11 cellular contexts compared by ENCODE assay signal in genomic region chr2:225274751-225275150, GRCh38.
DNase-seq lines count a peak whose midpoint lies in the region; ATAC-seq and TF ChIP-seq lines count a peak whose summit lies in the region.
"Had no signal": no experiment of that assay in that cellular context is flagged by ENCODE, and none has a peak within 500 bp of the region (broad histone marks: within the 10 kb centered on the region; RNA-seq: fewer than 3 reads in every experiment).

No MANE protein-coding gene starts in this region.

- peaks cover 66% of the 10 kb centered on the region for H3K4me1 ChIP-seq in DOHH2 (ENCODE audit: control insufficient read depth, low read length)

- DNase-seq in NCI-H2171 (lab: John Stamatoyannopoulos, UW) (peak; percentile 52), choroid plexus epithelial cell (ENCODE audit: low read depth) (peak; percentile 93), SIG-M5 (lab: John Stamatoyannopoulos, UW) (no peak), cortex of kidney (lab: John Stamatoyannopoulos, UW) (no peak)
- DNase-seq in activated naive CD8-positive, alpha-beta T cell treated with anti-CD3 and anti-CD28 coated beads for 36 hours = no peak
- DNase-seq in stimulated activated CD4-positive, alpha-beta T cell treated with anti-CD3 and anti-CD28 coated beads, Interleukin-4, amount 100 ng/mL, for 4 hours = no peak
- DNase-seq: activated CD8-positive, alpha-beta T cell treated with anti-CD3 and anti-CD28 coated beads, Interleukin-2, amount 10 ng/mL, durations not matched to agents 7 days and 5 days; DND-41 had no signal

- H3K27me3 ChIP-seq in DOHH2 (ENCODE audit: control insufficient read depth, low read length) = no peaks in the 10 kb centered on the region

- ATAC-seq in HG02759 (IDR thresholded peaks at IDR 0.05; ENCODE audit: unreplicated experiment) = peak; percentile 31
- ATAC-seq: activated CD8-positive, alpha-beta T cell treated with anti-CD3 and anti-CD28 coated beads, Interleukin-2, amount 10 ng/mL, durations not matched to agents 7 days and 5 days; GM23338 had no signal

- TF ChIP-seq CTCF in DOHH2 (IDR thresholded peaks at IDR 0.05; ENCODE audit: low read depth, low read length, poor library complexity, severe bottlenecking) (no peak), choroid plexus epithelial cell (conservative IDR thresholded peaks at IDR 0.05; ENCODE audit: low read depth, low read length) (no peak)

- no peaks in the 10 kb centered on the region for H3K79me2 ChIP-seq in DOHH2 (ENCODE audit: control insufficient read depth, low read length)

- no peaks in the 10 kb centered on the region for H3K27me3 Mint-ChIP-seq in activated naive CD8-positive, alpha-beta T cell treated with anti-CD3 and anti-CD28 coated beads for 36 hours

- H3K36me3 ChIP-seq in DOHH2 (ENCODE audit: control insufficient read depth, low read length) = no peaks in the 10 kb centered on the region

- peaks cover 4% of the 10 kb centered on the region for H3K4me1 Mint-ChIP-seq in activated naive CD8-positive, alpha-beta T cell treated with anti-CD3 and anti-CD28 coated beads for 36 hours
- H3K4me1 Mint-ChIP-seq: GM23338 had no signal

- H3F3A ChIP-seq in DOHH2 (ENCODE audit: control insufficient read depth, insufficient read depth) = peaks cover 4% of the 10 kb centered on the region; the same call in 1 of the 2 replicates

- no peak overlapping the region for H3K27ac Mint-ChIP-seq in activated naive CD8-positive, alpha-beta T cell treated with anti-CD3 and anti-CD28 coated beads for 36 hours
- H3K27ac Mint-ChIP-seq: activated CD8-positive, alpha-beta T cell treated with anti-CD3 and anti-CD28 coated beads, Interleukin-2, amount 10 ng/mL, durations not matched to agents 7 days and 5 days; GM23338 had no signal

- H3K4me2 ChIP-seq in DOHH2 (ENCODE audit: low read length) = peak overlapping the region; percentile 62
- H3K4me2 ChIP-seq: GM23338 had no signal

- no peak overlapping the region for H3K4me3 Mint-ChIP-seq in activated naive CD8-positive, alpha-beta T cell treated with anti-CD3 and anti-CD28 coated beads for 36 hours
- H3K4me3 Mint-ChIP-seq: activated CD8-positive, alpha-beta T cell treated with anti-CD3 and anti-CD28 coated beads, Interleukin-2, amount 10 ng/mL, durations not matched to agents 7 days and 5 days; GM23338 had no signal

- no peaks in the 10 kb centered on the region for H4K20me1 ChIP-seq in DOHH2 (ENCODE audit: control insufficient read depth, insufficient read depth, low read depth, low read length)

- H3K9me2 ChIP-seq in DOHH2 (replicated peaks; ENCODE audit: control insufficient read depth, low read length) = no peaks in the 10 kb centered on the region

- peaks cover 3% of the 10 kb centered on the region for H3K36me3 Mint-ChIP-seq in activated naive CD8-positive, alpha-beta T cell treated with anti-CD3 and anti-CD28 coated beads for 36 hours

- peak overlapping the region; percentile 75 for H3K27ac ChIP-seq in DOHH2 (ENCODE audit: low read depth, low read length)

- H3K4me3 ChIP-seq in DOHH2 (ENCODE audit: low read length) (peak overlapping the region; percentile 45), choroid plexus epithelial cell (ENCODE audit: low read depth, low read length) (no peak overlapping the region)
- H3K4me3 ChIP-seq: GM23338 had no signal

- no peaks in the 10 kb centered on the region for H3K9me3 ChIP-seq in DOHH2 (ENCODE audit: control insufficient read depth, insufficient read depth, low read length)

- peaks cover 17% of the 10 kb centered on the region for H3K9me3 Mint-ChIP-seq in activated naive CD8-positive, alpha-beta T cell treated with anti-CD3 and anti-CD28 coated beads for 36 hours
- H3K9me3 Mint-ChIP-seq: GM23338 had no signal

Comparison
In these comparisons a context has a peak if more than half of its experiments do, and no peak if none do; other contexts are left out.
1. DNase-seq: peak in NCI-H2171 (single experiment) and choroid plexus epithelial cell (single experiment); none in activated naive CD8-positive, alpha-beta T cell treated with anti-CD3 and anti-CD28 coated beads for 36 hours (single experiment), SIG-M5 (single experiment), stimulated activated CD4-positive, alpha-beta T cell treated with anti-CD3 and anti-CD28 coated beads, Interleukin-4, amount 100 ng/mL, for 4 hours (0 of 2) and cortex of kidney (single experiment).